Comparison of ENCODE assay signal across 14 cellular contexts in the genomic region with DNA sequence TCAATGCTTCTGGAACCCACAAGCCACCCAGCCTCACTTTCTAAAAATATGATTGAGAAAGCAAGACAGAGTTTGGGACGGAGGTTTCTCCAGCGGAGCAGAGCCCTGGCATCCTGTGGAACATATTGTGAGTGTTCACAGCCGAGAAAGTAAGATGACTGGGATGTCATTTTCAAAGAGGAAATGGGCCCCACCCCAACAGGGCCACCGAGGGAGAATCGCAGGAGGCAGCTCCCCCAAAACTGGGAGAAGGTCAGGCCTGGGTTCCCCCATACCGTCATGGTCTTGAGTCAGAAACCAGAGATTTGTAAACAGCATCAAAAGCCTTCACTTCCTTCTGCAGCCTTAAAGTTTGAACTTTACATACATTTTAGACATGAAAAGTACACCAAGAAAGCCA.
DNase-seq lines count a peak whose midpoint lies in the region; ATAC-seq and TF ChIP-seq lines count a peak whose summit lies in the region.
"Had no signal": no experiment of that assay in that cellular context is flagged by ENCODE, and none has a peak within 500 bp of the region (broad histone marks: within the 10 kb centered on the region; RNA-seq: fewer than 3 reads in every experiment).

No MANE protein-coding gene starts in this region.

- peak; percentile 29 for DNase-seq in cardiac septum (ENCODE audit: low spot score)
- DNase-seq in right cardiac atrium, result no peak
- peak; percentile 39 for DNase-seq in mesenteric fat pad (ENCODE audit: low spot score)
- DNase-seq in sigmoid colon, result peak; percentile 19
- DNase-seq in SK-N-SH, result no peak
- DNase-seq: 8988T; CD8-positive, alpha-beta T cell; DMS153; DMS79 treated with DMSO at 0.1 percent for 48 hours; EL; GOT3 had no signal

- H3K4me1 ChIP-seq in right cardiac atrium (ENCODE audit: control insufficient read depth, insufficient read depth, low read length) (no peaks in the 10 kb centered on the region), sigmoid colon (no peaks in the 10 kb centered on the region), SK-N-SH (ENCODE audit: control insufficient read depth in 1 of 2, insufficient read depth in 2 of 2, low read depth in 1 of 2, low read length in 1 of 2) (peaks cover 0 to 29% of the 10 kb centered on the region in 2 experiments; a peak in 2 of 4 replicates)
- peaks cover 19 to 40% (median 36%) of the 10 kb centered on the region in 10 experiments for H3K4me1 ChIP-seq in BLaER1 treated with 17β-estradiol and CSF1 and Interleukin-3, amounts not matched to agents 10 nM and 100 nM

- TF ChIP-seq POLR2A in sigmoid colon (IDR thresholded peaks at IDR 0.05), result no peak

- H2AFZ ChIP-seq in SK-N-SH (ENCODE audit: low read depth), result no peak overlapping the region

- no peaks in the 10 kb centered on the region for H4K20me1 ChIP-seq in BLaER1 treated with 17β-estradiol and CSF1 and Interleukin-3, amounts not matched to agents 10 nM and 100 nM
- H4K20me1 ChIP-seq in SK-N-SH (ENCODE audit: insufficient read depth), result no peaks in the 10 kb centered on the region

- TF ChIP-seq RAD21 in SK-N-SH (IDR thresholded peaks at IDR 0.05; ENCODE audit: low read length), result no peak

- CTCF ChIA-PET in SK-N-SH (lab: Yijun Ruan, JAX), result interaction anchor here (1.0 kb wide), 1 partner anchor 18 kb away, joined by 4 read pairs; no protein-coding TSS in a partner anchor

- POLR2A ChIA-PET in SK-N-SH (lab: Yijun Ruan, JAX), result no interaction called here

- H3K9me2 ChIP-seq in SK-N-SH, result no peaks in the 10 kb centered on the region

- H3K4me3 ChIP-seq in right cardiac atrium (ENCODE audit: low read length) (no peak overlapping the region), sigmoid colon (no peak overlapping the region), SK-N-SH (ENCODE audit: low read depth in 2 of 2, low read length in 1 of 2) (no peak overlapping the region)
- H3K4me3 ChIP-seq in BLaER1 treated with 17β-estradiol and CSF1 and Interleukin-3, amounts not matched to agents 10 nM and 100 nM, result no peak overlapping the region

- H3K27me3 ChIP-seq in right cardiac atrium (ENCODE audit: control insufficient read depth, insufficient read depth), result no peaks in the 10 kb centered on the region
- H3K27me3 ChIP-seq in BLaER1 treated with 17β-estradiol and CSF1 and Interleukin-3, amounts not matched to agents 10 nM and 100 nM, result no peaks in the 10 kb centered on the region
- no peaks in the 10 kb centered on the region for H3K27me3 ChIP-seq in sigmoid colon
- H3K27me3 ChIP-seq in SK-N-SH (ENCODE audit: insufficient read depth), result no peaks in the 10 kb centered on the region

- 77% methylated on average over 6 of the region's 6 CpGs for WGBS in right cardiac atrium
- 84 to 87% methylated on average over 6 of the region's 6 CpGs for WGBS in sigmoid colon, 2 donors
- WGBS in SK-N-SH (ENCODE audit: low lambda C conversion rate), result 34% methylated on average over 6 of the region's 6 CpGs

- no peak overlapping the region for H3K27ac ChIP-seq in right cardiac atrium (ENCODE audit: low read length)
- H3K27ac ChIP-seq in BLaER1 treated with 17β-estradiol and CSF1 and Interleukin-3, amounts not matched to agents 10 nM and 100 nM, result peak overlapping the region in 1 of 11 experiments; percentile 11; a peak in 2 of 22 replicates
- H3K27ac ChIP-seq in sigmoid colon, result no peak overlapping the region
- H3K27ac ChIP-seq in SK-N-SH (ENCODE audit: low read depth in 2 of 2, low read length in 1 of 2), result no peak overlapping the region

- no peak overlapping the region for H3K9ac ChIP-seq in BLaER1 treated with 17β-estradiol and CSF1 and Interleukin-3, amounts not matched to agents 10 nM and 100 nM
- no peak overlapping the region for H3K9ac ChIP-seq in SK-N-SH

- no peaks in the 10 kb centered on the region for H3K9me3 ChIP-seq in right cardiac atrium (ENCODE audit: control insufficient read depth, low read length)
- H3K9me3 ChIP-seq in BLaER1 treated with 17β-estradiol and CSF1 and Interleukin-3, amounts not matched to agents 10 nM and 100 nM (replicated peaks in 1 of 11), result peaks cover 0 to 2% (median 0%) of the 10 kb centered on the region in 11 experiments; a peak in 4 of 22 replicates
- H3K9me3 ChIP-seq in sigmoid colon, result no peaks in the 10 kb centered on the region
- H3K9me3 ChIP-seq in SK-N-SH, result peaks cover 11% of the 10 kb centered on the region; the same call in 1 of the 2 replicates

- ATAC-seq in right cardiac atrium, result no peak
- ATAC-seq in GM18873 (IDR thresholded peaks at IDR 0.05; ENCODE audit: low FRiP score, unreplicated experiment), result no peak
- no peak for ATAC-seq in GM21717 (IDR thresholded peaks at IDR 0.05; ENCODE audit: unreplicated experiment)
- ATAC-seq: CD8-positive, alpha-beta T cell had no signal

- no peaks in the 10 kb centered on the region for H3F3A ChIP-seq in SK-N-SH (replicated peaks; ENCODE audit: insufficient read depth)

- TF ChIP-seq EP300 in sigmoid colon (IDR thresholded peaks at IDR 0.05) (no peak), SK-N-SH (IDR thresholded peaks at IDR 0.05; ENCODE audit: borderline replicate concordance in 1 of 2, low read depth in 1 of 2, low read length in 1 of 2) (no peak)

- no peaks in the 10 kb centered on the region for H3K36me3 ChIP-seq in BLaER1 treated with 17β-estradiol and CSF1 and Interleukin-3, amounts not matched to agents 10 nM and 100 nM
- H3K36me3 ChIP-seq in sigmoid colon, result no peaks in the 10 kb centered on the region
- H3K36me3 ChIP-seq in SK-N-SH (replicated peaks in 1 of 2; ENCODE audit: control insufficient read depth in 1 of 2, insufficient read depth in 2 of 2, low read length in 1 of 2), result no peaks in the 10 kb centered on the region

- no peak for TF ChIP-seq CTCF in sigmoid colon (IDR thresholded peaks at IDR 0.05)
- TF ChIP-seq CTCF in SK-N-SH (IDR thresholded peaks at IDR 0.05), result no peak

- no peaks in the 10 kb centered on the region for H3K79me2 ChIP-seq in SK-N-SH (ENCODE audit: insufficient read depth)

- H3K4me2 ChIP-seq in BLaER1 treated with 17β-estradiol and CSF1 and Interleukin-3, amounts not matched to agents 10 nM and 100 nM, result peak overlapping the region in 10 of 11 experiments; percentile 4 to 70 (median 62); a peak in 19 of 22 replicates
- H3K4me2 ChIP-seq in SK-N-SH, result no peak overlapping the region

- intact Hi-C loops in cardiac septum (cut with DNase I) (no loop called here), right cardiac atrium (cut with DNase I) (no loop called here), sigmoid colon (cut with DNase I) (no loop called here)

TF ChIP-seq in SK-N-SH, 30 proteins besides CTCF, POLR2A, EP300 and RAD21:
- TF ChIP-seq MXI1 (IDR thresholded peaks at IDR 0.05; ENCODE audit: low read depth, low read length) (no peak), RXRA (IDR thresholded peaks at IDR 0.05; ENCODE audit: borderline replicate concordance, low read depth) (no peak)
- TF ChIP-seq, protein P1, sequence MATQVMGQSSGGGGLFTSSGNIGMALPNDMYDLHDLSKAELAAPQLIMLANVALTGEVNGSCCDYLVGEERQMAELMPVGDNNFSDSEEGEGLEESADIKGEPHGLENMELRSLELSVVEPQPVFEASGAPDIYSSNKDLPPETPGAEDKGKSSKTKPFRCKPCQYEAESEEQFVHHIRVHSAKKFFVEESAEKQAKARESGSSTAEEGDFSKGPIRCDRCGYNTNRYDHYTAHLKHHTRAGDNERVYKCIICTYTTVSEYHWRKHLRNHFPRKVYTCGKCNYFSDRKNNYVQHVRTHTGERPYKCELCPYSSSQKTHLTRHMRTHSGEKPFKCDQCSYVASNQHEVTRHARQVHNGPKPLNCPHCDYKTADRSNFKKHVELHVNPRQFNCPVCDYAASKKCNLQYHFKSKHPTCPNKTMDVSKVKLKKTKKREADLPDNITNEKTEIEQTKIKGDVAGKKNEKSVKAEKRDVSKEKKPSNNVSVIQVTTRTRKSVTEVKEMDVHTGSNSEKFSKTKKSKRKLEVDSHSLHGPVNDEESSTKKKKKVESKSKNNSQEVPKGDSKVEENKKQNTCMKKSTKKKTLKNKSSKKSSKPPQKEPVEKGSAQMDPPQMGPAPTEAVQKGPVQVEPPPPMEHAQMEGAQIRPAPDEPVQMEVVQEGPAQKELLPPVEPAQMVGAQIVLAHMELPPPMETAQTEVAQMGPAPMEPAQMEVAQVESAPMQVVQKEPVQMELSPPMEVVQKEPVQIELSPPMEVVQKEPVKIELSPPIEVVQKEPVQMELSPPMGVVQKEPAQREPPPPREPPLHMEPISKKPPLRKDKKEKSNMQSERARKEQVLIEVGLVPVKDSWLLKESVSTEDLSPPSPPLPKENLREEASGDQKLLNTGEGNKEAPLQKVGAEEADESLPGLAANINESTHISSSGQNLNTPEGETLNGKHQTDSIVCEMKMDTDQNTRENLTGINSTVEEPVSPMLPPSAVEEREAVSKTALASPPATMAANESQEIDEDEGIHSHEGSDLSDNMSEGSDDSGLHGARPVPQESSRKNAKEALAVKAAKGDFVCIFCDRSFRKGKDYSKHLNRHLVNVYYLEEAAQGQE (IDR thresholded peaks at IDR 0.05; ENCODE audit: low read depth, low read length), result no peak
TF ChIP-seq in SK-N-SH: peak in this region for 0.

Comparison
In these comparisons a context has a peak if more than half of its experiments do, and no peak if none do; other contexts are left out.
1. DNase-seq: peak in cardiac septum (single experiment), mesenteric fat pad (single experiment) and sigmoid colon (single experiment); none in right cardiac atrium (0 of 3) and SK-N-SH (single experiment).